In genomic region chrX:31323658-31324057, GRCh38 we compare ENCODE assay signal across 14 cellular contexts.
DNase-seq lines count a peak whose midpoint lies in the region; ATAC-seq and TF ChIP-seq lines count a peak whose summit lies in the region.
"Had no signal": no experiment of that assay in that cellular context is flagged by ENCODE, and none has a peak within 500 bp of the region (broad histone marks: within the 10 kb centered on the region; RNA-seq: fewer than 3 reads in every experiment).

No MANE protein-coding gene starts in this region.

- WGBS in neuronal stem cell (ENCODE audit: extremely low coverage in 2 of 2, insufficient read length in 2 of 2, insufficient replicate concordance in 1 of 2), 2 donors, result no CpG with 5 or more reads among the region's 4 CpGs

- H3K9me3 Mint-ChIP-seq in Calu3 (ENCODE audit: low read depth, unreplicated experiment), result no peaks in the 10 kb centered on the region

- no peak overlapping the region for H2AK5ac ChIP-seq in neuronal stem cell (ENCODE audit: low read depth, low read length)

- H3K4me1 Mint-ChIP-seq in Calu3 (ENCODE audit: low read depth, unreplicated experiment), result no peaks in the 10 kb centered on the region
- H3K4me1 Mint-ChIP-seq: immature natural killer cell had no signal

- H3K14ac ChIP-seq in neuronal stem cell (ENCODE audit: low read length), result no peak overlapping the region

- H3K4ac ChIP-seq in neuronal stem cell (ENCODE audit: low read length), result no peak overlapping the region

- H2BK120ac ChIP-seq in neuronal stem cell (ENCODE audit: low read depth, low read length), result no peak overlapping the region

- TF ChIP-seq CTCF in Calu3 (IDR thresholded peaks at IDR 0.05; ENCODE audit: unreplicated experiment), result no peak

- no peaks in the 10 kb centered on the region for H3K36me3 Mint-ChIP-seq in Calu3 (ENCODE audit: insufficient read depth, unreplicated experiment)
- H3K36me3 Mint-ChIP-seq: immature natural killer cell, type B pancreatic cell had no signal

- no peaks in the 10 kb centered on the region for H3K9me3 ChIP-seq in neuronal stem cell (replicated peaks in 1 of 2; ENCODE audit: control insufficient read depth in 2 of 2, insufficient read depth in 1 of 2, low read depth in 1 of 2, low read length in 2 of 2)
- H3K9me3 ChIP-seq: neutrophil had no signal

- H3K23ac ChIP-seq in neuronal stem cell (ENCODE audit: low read depth, low read length, poor library complexity), result no peak overlapping the region

- H3K18ac ChIP-seq in neuronal stem cell (ENCODE audit: low read length), result no peak overlapping the region

- H3K27me3 ChIP-seq in neuronal stem cell (ENCODE audit: control insufficient read depth in 3 of 3, insufficient read depth in 3 of 3, low read depth in 1 of 3, low read length in 3 of 3), result no peaks in the 10 kb centered on the region
- H3K27me3 ChIP-seq: neutrophil had no signal

- peak overlapping the region; percentile 28 for H2AFZ ChIP-seq in neuronal stem cell (ENCODE audit: low read length)

- BruUV-seq in Calu3 (replicated peaks; lab: Mats Ljungman, UMichigan), result no TSS peak

- H3K79me1 ChIP-seq in neuronal stem cell (ENCODE audit: low read depth, low read length), result no peaks in the 10 kb centered on the region

- no peak overlapping the region for H4K91ac ChIP-seq in neuronal stem cell (ENCODE audit: low read depth, low read length, poor library complexity)

- CTCF ChIA-PET in Calu3 (lab: Charles Lee), result no interaction called here

- no peak overlapping the region for H3K4me3 Mint-ChIP-seq in Calu3 (ENCODE audit: low read depth, unreplicated experiment)
- H3K4me3 Mint-ChIP-seq: immature natural killer cell, type B pancreatic cell had no signal

- ATAC-seq in HG02610 (IDR thresholded peaks at IDR 0.05; ENCODE audit: unreplicated experiment), result peak; percentile 95
- ATAC-seq in HG03460 (IDR thresholded peaks at IDR 0.05; ENCODE audit: unreplicated experiment), result peak; percentile 96

- H2BK5ac ChIP-seq in neuronal stem cell (ENCODE audit: low read length), result no peak overlapping the region

- intact Hi-C loops in Calu3 (cut with micrococcal nuclease; ENCODE audit: unreplicated experiment), result no loop called here

- H2BK12ac ChIP-seq in neuronal stem cell (ENCODE audit: low read length), result no peak overlapping the region

- H3K27ac ChIP-seq in neuronal stem cell (replicated peaks; ENCODE audit: low read length), result no peak overlapping the region
- H3K27ac ChIP-seq: 22Rv1, neutrophil had no signal

- no peaks in the 10 kb centered on the region for H3K27me3 Mint-ChIP-seq in Calu3 (ENCODE audit: unreplicated experiment)
- H3K27me3 Mint-ChIP-seq: type B pancreatic cell had no signal

- H3K4me2 ChIP-seq in neuronal stem cell (ENCODE audit: insufficient read depth, low read length, poor library complexity, severe bottlenecking), result no peak overlapping the region

- no peak overlapping the region for H3K4me3 ChIP-seq in neuronal stem cell (ENCODE audit: low read length in 2 of 2)

- no peak overlapping the region for H3K27ac Mint-ChIP-seq in Calu3 (ENCODE audit: unreplicated experiment)
- H3K27ac Mint-ChIP-seq: immature natural killer cell, type B pancreatic cell had no signal

- H3K4me1 ChIP-seq in neuronal stem cell (ENCODE audit: control insufficient read depth in 2 of 2, insufficient read depth in 1 of 2, low read depth in 1 of 2, low read length in 2 of 2), result no peaks in the 10 kb centered on the region

- DNase-seq in NCI-H1092 treated with DMSO at 0.1 percent for 48 hours (lab: John Stamatoyannopoulos, UW) (peak; percentile 71), NCI-H1092 (lab: John Stamatoyannopoulos, UW) (no peak), neuronal stem cell (ENCODE audit: low spot score) (no peak), Calu3 (no peak), AG20443 (ENCODE audit: low spot score) (no peak), mucosa of gallbladder (ENCODE audit: low spot score) (no peak)
- DNase-seq: erythroblast; immature natural killer cell; stimulated activated CD4-positive, alpha-beta T cell treated with anti-CD3 and anti-CD28 coated beads, Interleukin-4, amount 100 ng/mL, for 24 hours had no signal

- H3K36me3 ChIP-seq in neuronal stem cell (replicated peaks in 1 of 2; ENCODE audit: control insufficient read depth in 2 of 2, insufficient read depth in 2 of 2, low read length in 2 of 2), result no peaks in the 10 kb centered on the region
- H3K36me3 ChIP-seq: neutrophil had no signal

- H3K9ac ChIP-seq in neuronal stem cell (ENCODE audit: low read depth, low read length, poor library complexity), result no peak overlapping the region

- no peak overlapping the region for H4K8ac ChIP-seq in neuronal stem cell (ENCODE audit: low read depth, low read length)

- H2BK15ac ChIP-seq in neuronal stem cell (ENCODE audit: low read length), result no peak overlapping the region
